In genomic region chr16:16861546-16861945, GRCh38 we compare ENCODE assay signal across 8 cellular contexts.
DNase-seq lines count a peak whose midpoint lies in the region; ATAC-seq, FAIRE-seq and TF ChIP-seq lines count a peak whose summit lies in the region.

No MANE protein-coding gene starts in this region.

- peak; percentile 60 for TF ChIP-seq CTCF in PC-3 (conservative IDR thresholded peaks at IDR 0.05; ENCODE audit: low read depth, low read length)

- H3K9ac ChIP-seq in PC-3 (ENCODE audit: low read length), result no peak overlapping the region

- no peaks in the 10 kb centered on the region for H3K27me3 ChIP-seq in PC-3 (ENCODE audit: low read length)

- no peaks in the 10 kb centered on the region for H3K9me3 ChIP-seq in PC-3 (ENCODE audit: low read length)

- H3K4me2 ChIP-seq in PC-3 (ENCODE audit: low read length), result no peak overlapping the region

- no peak for ATAC-seq in PC-3
- no peak for ATAC-seq in HG02981 (IDR thresholded peaks at IDR 0.05; ENCODE audit: unreplicated experiment)
- no peak for ATAC-seq in HG03442 (IDR thresholded peaks at IDR 0.05; ENCODE audit: unreplicated experiment)

- H4K20me1 ChIP-seq in PC-3 (ENCODE audit: low read length), result no peaks in the 10 kb centered on the region

- H3K79me2 ChIP-seq in PC-3 (ENCODE audit: low read length), result no peaks in the 10 kb centered on the region

- H2AFZ ChIP-seq in PC-3 (ENCODE audit: low read length), result no peak overlapping the region

- H3K4me1 ChIP-seq in PC-3 (ENCODE audit: insufficient read depth, low read length), result no peaks in the 10 kb centered on the region

- POLR2A ChIA-PET in PC-3 (lab: Charles Lee; ENCODE audit: unreplicated experiment), result no interaction called here

- no peak overlapping the region for H3K4me3 ChIP-seq in PC-3 (ENCODE audit: low read length)

- H3F3A ChIP-seq in PC-3 (ENCODE audit: low read length, unreplicated experiment), result no peaks in the 10 kb centered on the region

- intact Hi-C loops in PC-3 (cut with micrococcal nuclease), result no loop called here
- intact Hi-C loops in posterior cingulate gyrus (cut with DNase I), result loop anchor here (5.0 kb wide), 1 partner anchor 376 kb away; no protein-coding TSS in a partner anchor

- CTCF ChIA-PET in PC-3 (lab: Charles Lee), result no interaction called here

- no peak for TF ChIP-seq POLR2A in H54 (IDR thresholded peaks at IDR 0.05; ENCODE audit: low read depth, low read length)

- DNase-seq in CD1c-positive myeloid dendritic cell (ENCODE audit: extremely low spot score) (peak; percentile 65), H54 (ENCODE audit: insufficient read length, low spot score) (peak; percentile 18), PC-3 (peak; percentile 34), activated T-helper 1 cell treated with Interleukin-2 at 50 U/mL for 16 hours (ENCODE audit: low read depth) (peak; percentile 16), foreskin melanocyte (peak; percentile 19), posterior cingulate gyrus (peak in 9 of 10 donors; percentile 26 to 92 (median 66))

- no peaks in the 10 kb centered on the region for H3K9me2 ChIP-seq in PC-3 (replicated peaks; ENCODE audit: low read length)

- FAIRE-seq in H54 (lab: Jason Lieb, UNC), result no peak

- H3K36me3 ChIP-seq in PC-3 (ENCODE audit: low read depth, low read length), result no peaks in the 10 kb centered on the region

- no peak overlapping the region for H3K27ac ChIP-seq in PC-3 (ENCODE audit: low read length)

- no TSS peak for BruUV-seq in PC-3 (replicated peaks; lab: Mats Ljungman, UMichigan)

Comparison
In these comparisons a context has a peak if more than half of its experiments do, and no peak if none do; other contexts are left out.
1. DNase-seq: peak in every context shown above with its lines; median percentile 66 in posterior cingulate gyrus; 65 in CD1c-positive myeloid dendritic cell; 34 in PC-3; 19 in foreskin melanocyte; 18 in H54; 16 in activated T-helper 1 cell treated with Interleukin-2 at 50 U/mL for 16 hours.